ENCODE assay signal across 8 cellular contexts in the genomic region with DNA sequence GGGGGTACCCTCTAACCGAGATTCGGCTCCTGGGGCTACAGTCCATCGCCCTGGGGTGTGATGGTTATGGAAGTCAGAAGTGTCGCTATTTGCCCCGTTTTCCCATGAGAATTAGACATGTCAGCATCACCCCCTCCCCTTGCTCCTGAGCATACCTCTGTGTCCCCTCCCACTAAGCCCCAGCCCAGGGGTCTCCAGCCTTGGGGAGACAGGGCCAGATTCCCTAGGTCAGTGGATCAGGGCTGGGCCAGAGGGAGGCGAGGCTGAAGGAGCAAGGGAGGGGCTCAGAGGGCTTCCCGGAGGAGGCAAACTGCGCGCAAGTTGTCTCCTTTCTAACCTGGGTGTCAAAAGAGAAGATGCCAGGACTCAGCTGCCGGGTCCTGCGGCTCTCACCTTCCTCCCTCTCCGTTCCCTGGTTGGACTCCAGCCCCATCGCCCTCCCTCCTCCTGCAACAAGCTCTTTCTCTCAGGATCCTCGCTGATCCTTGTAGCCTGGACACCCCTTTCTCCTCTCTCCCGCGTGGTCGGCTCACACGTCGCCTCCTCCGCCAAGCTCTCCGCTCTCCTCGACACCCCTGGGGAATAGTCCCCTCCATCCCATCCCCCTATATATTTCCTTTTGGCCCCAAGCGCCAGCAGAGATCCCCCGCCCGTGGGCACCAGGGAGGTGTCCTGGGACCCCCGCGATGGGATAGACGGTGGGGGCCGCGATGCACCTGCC. TPM values are rescaled to one million over a fixed set of nuclear protein-coding genes. Genes with fewer than 3 reads are reported as not detected.
DNase-seq lines count a peak whose midpoint lies in the region; ATAC-seq and TF ChIP-seq lines count a peak whose summit lies in the region.

No MANE protein-coding gene starts in this region.

- H3K27ac ChIP-seq in heart right ventricle = no peak overlapping the region
- no peak overlapping the region for H3K27ac ChIP-seq in lung (ENCODE audit: low read depth in 1 of 2, low read length in 1 of 2)
- no peak overlapping the region for H3K27ac ChIP-seq in upper lobe of right lung
- H3K27ac ChIP-seq in adrenal gland = no peak overlapping the region

- H3K4me1 Mint-ChIP-seq in activated naive CD8-positive, alpha-beta T cell treated with anti-CD3 and anti-CD28 coated beads, Interleukin-2, amount 10 ng/mL, durations not matched to agents 7 days and 5 days = peaks cover 9% of the 10 kb centered on the region

- POLR2A ChIA-PET in activated naive CD8-positive, alpha-beta T cell treated with anti-CD3 and anti-CD28 coated beads, Interleukin-2, amount 10 ng/mL, durations not matched to agents 7 days and 5 days (lab: Charles Lee) = interaction anchor here (0.5 kb wide), 1 partner anchor 66 kb away, joined by 3 read pairs; no protein-coding TSS in a partner anchor

- H3K36me3 Mint-ChIP-seq in activated naive CD8-positive, alpha-beta T cell treated with anti-CD3 and anti-CD28 coated beads, Interleukin-2, amount 10 ng/mL, durations not matched to agents 7 days and 5 days = no peaks in the 10 kb centered on the region

- ATAC-seq in heart right ventricle = no peak
- no peak for ATAC-seq in Right ventricle myocardium superior (ENCODE audit: poor library complexity)
- ATAC-seq in activated naive CD8-positive, alpha-beta T cell treated with anti-CD3 and anti-CD28 coated beads, Interleukin-2, amount 10 ng/mL, durations not matched to agents 7 days and 5 days (ENCODE audit: low read depth) = no peak
- ATAC-seq in lung (ENCODE audit: insufficient read depth, low FRiP score) = no peak
- ATAC-seq in upper lobe of right lung = no peak

- H3K27me3 ChIP-seq in heart right ventricle (peaks cover 34 to 99% (median 96%) of the 10 kb centered on the region in 7 donors), lung (ENCODE audit: control insufficient read depth, insufficient read depth) (no peaks in the 10 kb centered on the region), upper lobe of right lung (peaks cover 90% of the 10 kb centered on the region), adrenal gland (peaks cover 73% of the 10 kb centered on the region)

- no peak for TF ChIP-seq POLR2A in adrenal gland (IDR thresholded peaks at IDR 0.05)

- no peaks in the 10 kb centered on the region for H3K9me3 Mint-ChIP-seq in activated naive CD8-positive, alpha-beta T cell treated with anti-CD3 and anti-CD28 coated beads, Interleukin-2, amount 10 ng/mL, durations not matched to agents 7 days and 5 days

- peaks cover 19 to 45% (median 35%) of the 10 kb centered on the region in 9 donors for H3K4me1 ChIP-seq in heart right ventricle
- peaks cover 0 to 15% of the 10 kb centered on the region in 2 donors for H3K4me1 ChIP-seq in lung (ENCODE audit: control insufficient read depth in 2 of 2, insufficient read depth in 2 of 2, low read length in 2 of 2)
- peaks cover 34% of the 10 kb centered on the region for H3K4me1 ChIP-seq in upper lobe of right lung
- H3K4me1 ChIP-seq in adrenal gland (replicated peaks in 1 of 2) = peaks cover 4 to 30% of the 10 kb centered on the region in 2 donors

- no peak for DNase-seq in heart right ventricle
- DNase-seq in Right ventricle myocardium superior = no peak
- no peak for DNase-seq in activated naive CD8-positive, alpha-beta T cell treated with anti-CD3 and anti-CD28 coated beads, Interleukin-2, amount 10 ng/mL, durations not matched to agents 7 days and 5 days
- DNase-seq in lung (ENCODE audit: low spot score) = no peak
- DNase-seq in upper lobe of right lung = no peak
- DNase-seq in cortex of kidney (lab: John Stamatoyannopoulos, UW) = no peak
- no peak for DNase-seq in glomerular visceral epithelial cell (ENCODE audit: extremely low spot score)
- no peak for DNase-seq in adrenal gland

- no peaks in the 10 kb centered on the region for H3K9me3 ChIP-seq in heart right ventricle
- H3K9me3 ChIP-seq in lung (ENCODE audit: control insufficient read depth in 2 of 2, insufficient read depth in 1 of 2, low read length in 1 of 2) = no peaks in the 10 kb centered on the region
- H3K9me3 ChIP-seq in upper lobe of right lung = no peaks in the 10 kb centered on the region
- H3K9me3 ChIP-seq in adrenal gland (replicated peaks in 1 of 3) = no peaks in the 10 kb centered on the region

- peaks cover 79% of the 10 kb centered on the region for H3K27me3 Mint-ChIP-seq in activated naive CD8-positive, alpha-beta T cell treated with anti-CD3 and anti-CD28 coated beads, Interleukin-2, amount 10 ng/mL, durations not matched to agents 7 days and 5 days

- H3K4me3 ChIP-seq in heart right ventricle (peak overlapping the region; percentile 30 to 55 (median 48)), lung (peak overlapping the region; percentile 18), upper lobe of right lung (peak overlapping the region; percentile 31), adrenal gland (peak overlapping the region in 1 of 4 donors; percentile 60)

- no peak overlapping the region for H3K27ac Mint-ChIP-seq in activated naive CD8-positive, alpha-beta T cell treated with anti-CD3 and anti-CD28 coated beads, Interleukin-2, amount 10 ng/mL, durations not matched to agents 7 days and 5 days

- WGBS in heart right ventricle, 2 donors = 1% methylated on average over 30 of the region's 30 CpGs
- 2% methylated on average over 28 to 30 of the region's 30 CpGs for WGBS in lung, 2 donors
- 1 to 3% (median 2%) methylated on average over 16 to 30 of the region's 30 CpGs for WGBS in adrenal gland, 4 donors

- intact Hi-C loops in heart right ventricle (cut with DNase I) (no loop called here), Right ventricle myocardium superior (cut with DNase I) (no loop called here), upper lobe of right lung (cut with DNase I) (no loop called here), adrenal gland (cut with DNase I) (no loop called here)

- peak overlapping the region; percentile 58 for H3K4me3 Mint-ChIP-seq in activated naive CD8-positive, alpha-beta T cell treated with anti-CD3 and anti-CD28 coated beads, Interleukin-2, amount 10 ng/mL, durations not matched to agents 7 days and 5 days

- TF ChIP-seq CTCF in heart right ventricle (IDR thresholded peaks at IDR 0.05) (no peak), lung (IDR thresholded peaks at IDR 0.05; ENCODE audit: control extremely low read depth, extremely low read depth) (no peak), upper lobe of right lung (IDR thresholded peaks at IDR 0.05) (no peak), adrenal gland (IDR thresholded peaks at IDR 0.05) (no peak)

- no peaks in the 10 kb centered on the region for H3K36me3 ChIP-seq in heart right ventricle
- H3K36me3 ChIP-seq in lung (ENCODE audit: control insufficient read depth in 2 of 2, insufficient read depth in 2 of 2, low read length in 2 of 2) = no peaks in the 10 kb centered on the region
- H3K36me3 ChIP-seq in upper lobe of right lung = no peaks in the 10 kb centered on the region
- no peaks in the 10 kb centered on the region for H3K36me3 ChIP-seq in adrenal gland (replicated peaks in 1 of 2)

RNA-seq across cellular contexts. Expression of gene TMEM59L, which starts 0.5 kb away (rescaled TPM):
- total RNA-seq in heart right ventricle (1 to 10 TPM in 5 of 10 donors, under 1 TPM in 5; 0.13 to 4.5 (median 0.89) TPM), Right ventricle myocardium superior (1.6 TPM), lung (1 to 10 TPM; 1.7 to 2.8 TPM), upper lobe of right lung (2.2 TPM), adrenal gland (10 to 100 TPM in 2 of 8 donors, 1 to 10 TPM in 6; 2.9 to 13.9 (median 5.9) TPM)
- polyA plus RNA-seq in heart right ventricle (10 to 100 TPM in 1 of 2 donors, 1 to 10 TPM in 1; 2.5 to 13.8 TPM), lung (1 to 10 TPM in 1 of 2 donors, under 1 TPM in 1; 0.49 to 1.1 TPM), adrenal gland (10 to 100 TPM in 1 of 3 donors, 1 to 10 TPM in 2; 1.9 to 14.5 (median 5.5) TPM)
- total RNA-seq in activated naive CD8-positive, alpha-beta T cell treated with anti-CD3 and anti-CD28 coated beads, Interleukin-2, amount 10 ng/mL, durations not matched to agents 7 days and 5 days = under 1 TPM in 1 of 2 experiments, not detected in 1; 0.19 TPM

RNA-seq across cellular contexts. Expression of gene CRLF1, which starts 5.6 kb away (rescaled TPM):
- 10 to 100 TPM in 3 of 10 donors, 1 to 10 TPM in 6, under 1 TPM in 1; 0.68 to 42.1 (median 4.5) TPM for total RNA-seq in heart right ventricle
- 100 to 1,000 TPM; 154 to 161 TPM for polyA plus RNA-seq in heart right ventricle
- 20.6 TPM for total RNA-seq in Right ventricle myocardium superior
- total RNA-seq in activated naive CD8-positive, alpha-beta T cell treated with anti-CD3 and anti-CD28 coated beads, Interleukin-2, amount 10 ng/mL, durations not matched to agents 7 days and 5 days = not detected
- 10 to 100 TPM; 13.3 to 36.9 TPM for total RNA-seq in lung
- 10 to 100 TPM; 12.8 to 48.2 TPM for polyA plus RNA-seq in lung
- 23.4 TPM for total RNA-seq in upper lobe of right lung
- 100 to 1,000 TPM in 1 of 8 donors, 10 to 100 TPM in 5, 1 to 10 TPM in 2; 6.3 to 111 (median 21.3) TPM for total RNA-seq in adrenal gland
- 10 to 100 TPM in 2 of 3 donors, 1 to 10 TPM in 1; 5.7 to 80.0 (median 51.2) TPM for polyA plus RNA-seq in adrenal gland

RNA-seq across cellular contexts. Expression of gene REX1BD, which starts 23.6 kb away (rescaled TPM):
- total RNA-seq in heart right ventricle = 10 to 100 TPM; 63.4 to 96.3 (median 68.7) TPM
- polyA plus RNA-seq in heart right ventricle = 100 to 1,000 TPM in 1 of 2 donors, 10 to 100 TPM in 1; 58.5 to 107 TPM
- 94.8 TPM for total RNA-seq in Right ventricle myocardium superior
- 100 to 1,000 TPM; 105 to 109 TPM for total RNA-seq in activated naive CD8-positive, alpha-beta T cell treated with anti-CD3 and anti-CD28 coated beads, Interleukin-2, amount 10 ng/mL, durations not matched to agents 7 days and 5 days
- 100 to 1,000 TPM in 1 of 2 donors, 10 to 100 TPM in 1; 51.4 to 114 TPM for total RNA-seq in lung
- 10 to 100 TPM; 73.4 to 92.5 TPM for polyA plus RNA-seq in lung
- total RNA-seq in upper lobe of right lung = 57.1 TPM
- 100 to 1,000 TPM in 3 of 8 donors, 10 to 100 TPM in 5; 56.1 to 268 (median 91.7) TPM for total RNA-seq in adrenal gland
- polyA plus RNA-seq in adrenal gland = 100 to 1,000 TPM in 2 of 3 donors, 1 to 10 TPM in 1; 8.8 to 156 (median 148) TPM

RNA-seq across cellular contexts. Expression of gene KLHL26, which starts 24.6 kb away (rescaled TPM):
- total RNA-seq in heart right ventricle (1 to 10 TPM; 4.6 to 8.2 (median 6.3) TPM), Right ventricle myocardium superior (4.5 TPM), lung (10 to 100 TPM; 11.0 to 18.0 TPM), upper lobe of right lung (11.8 TPM), adrenal gland (10 to 100 TPM in 3 of 8 donors, 1 to 10 TPM in 5; 4.8 to 15.2 (median 9.4) TPM)
- polyA plus RNA-seq in heart right ventricle (1 to 10 TPM; 3.4 to 4.6 TPM), lung (1 to 10 TPM; 4.1 to 5.9 TPM), adrenal gland (1 to 10 TPM; 1.7 to 5.1 (median 3.7) TPM)
- 10 to 100 TPM; 13.6 to 14.3 TPM for total RNA-seq in activated naive CD8-positive, alpha-beta T cell treated with anti-CD3 and anti-CD28 coated beads, Interleukin-2, amount 10 ng/mL, durations not matched to agents 7 days and 5 days

RNA-seq across cellular contexts. Expression of gene UBA52, which starts 40.6 kb away (rescaled TPM):
- 100 to 1,000 TPM; 634 to 883 (median 716) TPM for total RNA-seq in heart right ventricle
- polyA plus RNA-seq in heart right ventricle = 1,000 to 10,000 TPM; 1,270 to 1,276 TPM
- total RNA-seq in Right ventricle myocardium superior = 684 TPM
- total RNA-seq in activated naive CD8-positive, alpha-beta T cell treated with anti-CD3 and anti-CD28 coated beads, Interleukin-2, amount 10 ng/mL, durations not matched to agents 7 days and 5 days = 1,000 to 10,000 TPM; 1,538 to 1,547 TPM
- 100 to 1,000 TPM; 689 to 926 TPM for total RNA-seq in lung
- polyA plus RNA-seq in lung = 1,000 to 10,000 TPM; 1,135 to 1,266 TPM
- total RNA-seq in upper lobe of right lung = 840 TPM
- 1,000 to 10,000 TPM in 6 of 8 donors, 100 to 1,000 TPM in 2; 781 to 1,331 (median 1,042) TPM for total RNA-seq in adrenal gland
- 1,000 to 10,000 TPM in 2 of 3 donors, 100 to 1,000 TPM in 1; 950 to 1,900 (median 1,669) TPM for polyA plus RNA-seq in adrenal gland
